ENCODE assay signal across 28 cellular contexts in the genomic region with DNA sequence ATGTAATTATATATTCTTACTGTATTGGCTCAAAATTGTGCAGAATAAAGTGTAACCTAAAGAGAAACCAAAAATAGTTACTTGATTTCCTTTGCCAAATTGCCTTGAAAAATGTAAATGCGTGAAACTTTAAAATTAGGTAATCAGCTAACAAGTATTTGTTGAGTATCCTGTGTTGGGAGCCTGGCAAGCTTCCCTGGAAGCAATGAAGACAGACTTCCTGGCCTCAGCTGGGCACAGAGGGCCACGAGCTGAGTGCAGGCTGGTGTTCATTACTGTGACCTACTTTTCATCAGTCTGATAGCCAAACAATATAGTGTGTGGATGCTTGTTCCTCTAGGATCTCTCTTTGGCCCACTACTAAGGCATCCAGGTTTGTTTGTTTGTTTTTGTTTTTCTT.
DNase-seq lines count a peak whose midpoint lies in the region; ATAC-seq, FAIRE-seq and TF ChIP-seq lines count a peak whose summit lies in the region.
"Had no signal": no experiment of that assay in that cellular context is flagged by ENCODE, and none has a peak within 500 bp of the region (broad histone marks: within the 10 kb centered on the region; RNA-seq: fewer than 3 reads in every experiment).

No MANE protein-coding gene starts in this region.

- H3K27ac ChIP-seq in endothelial cell of umbilical vein (ENCODE audit: insufficient read depth, low read depth, low read length), result no peak overlapping the region
- H3K27ac ChIP-seq: 22Rv1, neural progenitor cell, transverse colon had no signal

- no peaks in the 10 kb centered on the region for H3K36me3 Mint-ChIP-seq in nephron progenitor cell (ENCODE audit: low read depth)
- H3K36me3 Mint-ChIP-seq: activated CD8-positive, alpha-beta memory T cell treated with anti-CD3 and anti-CD28 coated beads, Interleukin-2, amount 10 ng/mL, durations not matched to agents 7 days and 5 days; CD8-positive, alpha-beta memory T cell; immature natural killer cell; neural progenitor cell; WTC11 had no signal

- TF ChIP-seq POLR2A in endothelial cell of umbilical vein (IDR thresholded peaks at IDR 0.05; ENCODE audit: low read depth, low read length), result no peak

- no peak overlapping the region for H3K9ac ChIP-seq in endothelial cell of umbilical vein (replicated peaks; ENCODE audit: extremely low read depth, insufficient read depth, low read length)
- H3K9ac ChIP-seq: neural progenitor cell had no signal

- intact Hi-C loops in endothelial cell of umbilical vein (cut with micrococcal nuclease), result no loop called here

- no peak overlapping the region for H3K4me2 ChIP-seq in endothelial cell of umbilical vein (ENCODE audit: insufficient read depth, low read length)
- H3K4me2 ChIP-seq: neural progenitor cell had no signal

- no peaks in the 10 kb centered on the region for H3K9me3 ChIP-seq in endothelial cell of umbilical vein (replicated peaks; ENCODE audit: control insufficient read depth, insufficient read depth, low read length)
- H3K9me3 ChIP-seq: transverse colon had no signal

- POLR2A ChIA-PET in endothelial cell of umbilical vein (lab: Charles Lee), result no interaction called here

- dilution Hi-C loops in endothelial cell of umbilical vein (cut with MboI; ENCODE audit: extremely low pct_ligation_motif_present, low sequenced_read_pairs), result no loop called here

- H3K9me1 ChIP-seq in endothelial cell of umbilical vein (replicated peaks; ENCODE audit: control insufficient read depth, extremely low read depth, insufficient read depth, low read length), result no peaks in the 10 kb centered on the region

- no peaks in the 10 kb centered on the region for H3K36me3 ChIP-seq in endothelial cell of umbilical vein (ENCODE audit: control insufficient read depth in 2 of 2, extremely low read depth in 1 of 2, insufficient read depth in 2 of 2, low read length in 2 of 2)
- H3K36me3 ChIP-seq: neural progenitor cell, transverse colon had no signal

- TF ChIP-seq CTCF in endothelial cell of umbilical vein (IDR thresholded peaks at IDR 0.05; ENCODE audit: extremely low read depth in 1 of 2, insufficient read depth in 1 of 2, low read depth in 1 of 2, low read length in 2 of 2) (no peak), nephron progenitor cell (IDR thresholded peaks at IDR 0.05) (no peak)

- ATAC-seq in HG03095 (IDR thresholded peaks at IDR 0.05; ENCODE audit: unreplicated experiment) (no peak), HG03280 (IDR thresholded peaks at IDR 0.05; ENCODE audit: unreplicated experiment) (no peak)
- ATAC-seq: activated CD8-positive, alpha-beta memory T cell treated with anti-CD3 and anti-CD28 coated beads, Interleukin-2, amount 10 ng/mL, durations not matched to agents 7 days and 5 days; activated T-cell treated with anti-CD3 and anti-CD28 coated beads, Interleukin-2, amount 50 U/mL, for 72 hours; WTC11 had no signal

- no peaks in the 10 kb centered on the region for H3K79me2 ChIP-seq in endothelial cell of umbilical vein (ENCODE audit: control insufficient read depth, insufficient read depth, low read length)

- no peaks in the 10 kb centered on the region for H4K20me1 ChIP-seq in endothelial cell of umbilical vein (replicated peaks; ENCODE audit: control insufficient read depth, extremely low read depth, insufficient read depth, low read length)

- H2AFZ ChIP-seq in endothelial cell of umbilical vein (ENCODE audit: low read depth, low read length), result no peak overlapping the region
- H2AFZ ChIP-seq: neural progenitor cell had no signal

- no peaks in the 10 kb centered on the region for H3K4me1 ChIP-seq in endothelial cell of umbilical vein (ENCODE audit: control insufficient read depth, extremely low read depth, insufficient read depth, low read length)
- H3K4me1 ChIP-seq: neural progenitor cell had no signal

- peak; percentile 8 for DNase-seq in DMS 273 (lab: John Stamatoyannopoulos, UW; ENCODE audit: unreplicated experiment)
- DNase-seq in DMS 273 treated with DMSO at 0.1 percent for 48 hours (lab: John Stamatoyannopoulos, UW), result no peak
- DNase-seq in GM03348 (ENCODE audit: low spot score), result peak; percentile 46
- no peak for DNase-seq in endothelial cell of umbilical vein (ENCODE audit: low read depth, low spot score)
- no peak for DNase-seq in nephron progenitor cell
- DNase-seq in NCI-H1417 treated with DMSO at 0.1 percent for 48 hours (lab: John Stamatoyannopoulos, UW), result no peak
- DNase-seq: activated CD4-positive, alpha-beta T cell treated with anti-CD3 and anti-CD28 coated beads, Interleukin-2, amount 50 U/mL, for 1 hour; activated CD8-positive, alpha-beta memory T cell treated with anti-CD3 and anti-CD28 coated beads, Interleukin-2, amount 10 ng/mL, durations not matched to agents 7 days and 5 days; activated naive CD4-positive, alpha-beta T cell treated with anti-CD3 and anti-CD28 coated beads, Interleukin-2, amount 50 U/mL, for 16 hours; activated T-cell treated with anti-CD3 and anti-CD28 coated beads, Interleukin-2, amount 50 U/mL, for 72 hours; CD8-positive, alpha-beta memory T cell; GDM1; immature natural killer cell; NCI-H2227 treated with DMSO at 0.1 percent for 48 hours; NCI-H82; SHP77; stimulated activated CD8-positive, alpha-beta memory T cell treated with anti-CD3 and anti-CD28 coated beads, Interleukin-4, amount 100 ng/mL, for 48 hours; T1000; transverse colon had no signal

- peaks cover 19% of the 10 kb centered on the region for H3K9me3 Mint-ChIP-seq in nephron progenitor cell
- H3K9me3 Mint-ChIP-seq: activated T-cell treated with anti-CD3 and anti-CD28 coated beads, Interleukin-2, amount 50 U/mL, for 72 hours; CD8-positive, alpha-beta memory T cell; immature natural killer cell; WTC11 had no signal

- CTCF ChIA-PET in endothelial cell of umbilical vein (lab: Charles Lee), result no interaction called here

- peak overlapping the region; percentile 13 for H3K27ac Mint-ChIP-seq in nephron progenitor cell
- H3K27ac Mint-ChIP-seq: activated CD8-positive, alpha-beta memory T cell treated with anti-CD3 and anti-CD28 coated beads, Interleukin-2, amount 10 ng/mL, durations not matched to agents 7 days and 5 days; activated T-cell treated with anti-CD3 and anti-CD28 coated beads, Interleukin-2, amount 50 U/mL, for 72 hours; B cell; immature natural killer cell; neural progenitor cell; progenitor cell of endocrine pancreas; WTC11 had no signal

- peaks cover 13% of the 10 kb centered on the region for H3K27me3 Mint-ChIP-seq in nephron progenitor cell (ENCODE audit: low read depth, poor library complexity)

- BruUV-seq in endothelial cell of umbilical vein (replicated peaks; lab: Mats Ljungman, UMichigan), result no TSS peak

- no peak overlapping the region for H3K4me3 ChIP-seq in endothelial cell of umbilical vein (replicated peaks in 1 of 3; ENCODE audit: insufficient read depth in 1 of 3, low read depth in 1 of 3, low read length in 3 of 3)
- H3K4me3 ChIP-seq: dorsolateral prefrontal cortex, neural progenitor cell, transverse colon had no signal

- peaks cover 52% of the 10 kb centered on the region for H3K4me1 Mint-ChIP-seq in nephron progenitor cell
- H3K4me1 Mint-ChIP-seq: activated CD8-positive, alpha-beta memory T cell treated with anti-CD3 and anti-CD28 coated beads, Interleukin-2, amount 10 ng/mL, durations not matched to agents 7 days and 5 days; B cell; CD8-positive, alpha-beta memory T cell; immature natural killer cell; WTC11 had no signal

- peak; percentile 4 for FAIRE-seq in endothelial cell of umbilical vein (lab: Jason Lieb, UNC)
- FAIRE-seq: GM18507 had no signal

- no peaks in the 10 kb centered on the region for H3K27me3 ChIP-seq in endothelial cell of umbilical vein (ENCODE audit: control insufficient read depth in 2 of 2, insufficient read depth in 2 of 2, low read length in 2 of 2)
- H3K27me3 ChIP-seq: dorsolateral prefrontal cortex, neural progenitor cell, transverse colon had no signal

- H3K4me3 Mint-ChIP-seq in nephron progenitor cell, result no peak overlapping the region
- H3K4me3 Mint-ChIP-seq: activated CD8-positive, alpha-beta memory T cell treated with anti-CD3 and anti-CD28 coated beads, Interleukin-2, amount 10 ng/mL, durations not matched to agents 7 days and 5 days; activated T-cell treated with anti-CD3 and anti-CD28 coated beads, Interleukin-2, amount 50 U/mL, for 72 hours; B cell; CD8-positive, alpha-beta memory T cell; immature natural killer cell; WTC11 had no signal

TF ChIP-seq in endothelial cell of umbilical vein, 7 proteins besides CTCF, POLR2A, EP300 and RAD21:
- TF ChIP-seq GATA2 (IDR thresholded peaks at IDR 0.05; ENCODE audit: insufficient read depth, insufficient read length, low read depth, low read length), result no peak
- TF ChIP-seq, protein P1, sequence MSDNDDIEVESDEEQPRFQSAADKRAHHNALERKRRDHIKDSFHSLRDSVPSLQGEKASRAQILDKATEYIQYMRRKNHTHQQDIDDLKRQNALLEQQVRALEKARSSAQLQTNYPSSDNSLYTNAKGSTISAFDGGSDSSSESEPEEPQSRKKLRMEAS (IDR thresholded peaks at IDR 0.05; ENCODE audit: insufficient read depth, insufficient read length), result no peak
- TF ChIP-seq FOS (IDR thresholded peaks at IDR 0.05; ENCODE audit: borderline replicate concordance, insufficient read depth, low read length), result no peak
- TF ChIP-seq JUN (IDR thresholded peaks at IDR 0.05; ENCODE audit: borderline replicate concordance, insufficient read depth, insufficient read length, low read depth), result no peak
- no peak for TF ChIP-seq POLR2AphosphoS5 (IDR thresholded peaks at IDR 0.05; ENCODE audit: insufficient read depth, low read depth, low read length)
- TF ChIP-seq EZH2 (IDR thresholded peaks at IDR 0.05; ENCODE audit: borderline replicate concordance, low read depth, low read length, severe bottlenecking), result no peak
- TF ChIP-seq MYC (IDR thresholded peaks at IDR 0.05; ENCODE audit: low read depth, low read length), result no peak
TF ChIP-seq in endothelial cell of umbilical vein: peak in this region for 0.

Comparison
In these comparisons a context has a peak if more than half of its experiments do, and no peak if none do; other contexts are left out.
1. DNase-seq: peak in DMS 273 (single experiment) and GM03348 (single experiment); none in DMS 273 treated with DMSO at 0.1 percent for 48 hours (single experiment), endothelial cell of umbilical vein (single experiment), nephron progenitor cell (single experiment) and NCI-H1417 treated with DMSO at 0.1 percent for 48 hours (single experiment).